ENCODE assay signal across 8 cellular contexts in the genomic region with DNA sequence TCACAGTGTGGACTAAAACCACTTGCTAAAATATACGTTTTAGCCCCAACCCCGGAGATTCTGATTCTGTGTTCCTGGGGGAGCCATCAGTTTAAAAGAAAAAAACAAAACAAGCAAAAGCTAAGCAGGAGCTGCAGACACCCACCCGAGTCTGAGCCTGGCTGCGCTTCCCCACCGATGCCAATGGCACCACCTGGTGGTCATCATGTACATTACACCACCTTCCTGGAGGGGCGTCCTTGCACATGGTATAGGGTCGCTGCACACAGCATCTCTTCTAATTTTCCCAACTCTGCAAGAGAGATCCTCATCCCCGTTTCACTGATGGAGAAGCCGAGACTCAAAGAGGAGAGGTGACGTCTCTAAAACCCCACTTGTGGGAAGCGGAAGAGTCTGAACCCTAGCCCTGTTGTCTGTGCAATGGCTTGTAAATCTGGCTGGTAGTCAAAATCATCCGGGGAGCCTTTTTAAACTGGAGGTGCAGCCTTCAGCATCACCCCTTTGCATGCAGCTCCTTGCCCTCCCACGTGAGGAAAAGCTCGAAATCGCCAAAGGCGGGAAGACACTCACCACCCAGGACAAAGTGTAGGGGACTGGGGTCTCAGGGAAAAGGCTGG.
DNase-seq lines count a peak whose midpoint lies in the region; ATAC-seq and TF ChIP-seq lines count a peak whose summit lies in the region.

No MANE protein-coding gene starts in this region.

- no peak overlapping the region for H3K4me2 ChIP-seq in DND-41 (ENCODE audit: insufficient read depth, low read length)

- H2AFZ ChIP-seq in DND-41 (ENCODE audit: low read depth, low read length): no peak overlapping the region

- TF ChIP-seq CTCF in DND-41 (IDR thresholded peaks at IDR 0.05; ENCODE audit: borderline replicate concordance, extremely low read depth, low read length, poor library complexity, severe bottlenecking) (peak; percentile 97), fibroblast of mammary gland (conservative IDR thresholded peaks at IDR 0.05; ENCODE audit: control insufficient read depth, insufficient read depth, low read depth, low read length) (peak; percentile 94), nephron progenitor cell (IDR thresholded peaks at IDR 0.05) (peak; percentile 96)

- no peaks in the 10 kb centered on the region for H3K9me3 ChIP-seq in DND-41 (ENCODE audit: insufficient read depth, low read length, severe bottlenecking)
- H3K9me3 ChIP-seq in NT2/D1 (ENCODE audit: insufficient read depth, low read length): no peaks in the 10 kb centered on the region

- no peaks in the 10 kb centered on the region for H3K36me3 Mint-ChIP-seq in nephron progenitor cell (ENCODE audit: low read depth)

- H3K9me3 Mint-ChIP-seq in nephron progenitor cell: no peaks in the 10 kb centered on the region

- peak; percentile 96 for ATAC-seq in DND-41 (ENCODE audit: insufficient read depth, low read depth)
- no peak for ATAC-seq in GM19455 (IDR thresholded peaks at IDR 0.05; ENCODE audit: unreplicated experiment)

- H3K27me3 ChIP-seq in DND-41 (ENCODE audit: insufficient read depth, low read length, poor library complexity): no peaks in the 10 kb centered on the region
- H3K27me3 ChIP-seq in NT2/D1 (ENCODE audit: insufficient read depth, insufficient read length): no peaks in the 10 kb centered on the region

- no peak overlapping the region for H3K9ac ChIP-seq in DND-41 (ENCODE audit: low read depth, low read length)
- H3K9ac ChIP-seq in NT2/D1 (ENCODE audit: insufficient read length, low read depth): no peak overlapping the region

- H4K20me1 ChIP-seq in DND-41 (ENCODE audit: insufficient read depth, low read length): 0 out of 2 replicates have a peak, but pooled peaks cover 6% of the 10 kb centered on the region

- no peak overlapping the region for H3K4me3 ChIP-seq in DND-41 (ENCODE audit: low read depth in 1 of 2, low read length in 2 of 2)
- no peak overlapping the region for H3K4me3 ChIP-seq in NT2/D1 (ENCODE audit: insufficient read length, low read depth)
- H3K4me3 ChIP-seq in fibroblast of mammary gland (ENCODE audit: control insufficient read depth, low read depth, low read length): no peak overlapping the region

- POLR2A ChIA-PET in HEK293T (lab: Yijun Ruan, JAX): interaction anchor here (1.1 kb wide), 1 partner anchor 178 kb away, joined by 3 read pairs; no protein-coding TSS in a partner anchor

- H3K4me1 ChIP-seq in DND-41 (ENCODE audit: insufficient read depth, low read length): no peaks in the 10 kb centered on the region
- peaks cover 8% of the 10 kb centered on the region for H3K4me1 ChIP-seq in NT2/D1 (ENCODE audit: insufficient read depth, insufficient read length)

- peaks cover 4% of the 10 kb centered on the region for H3K4me1 Mint-ChIP-seq in nephron progenitor cell

- DNase-seq in DND-41 (peak; percentile 71), HEK293T (ENCODE audit: extremely low spot score) (peak; percentile 88), NT2/D1 (ENCODE audit: low read depth, low spot score) (peak; percentile 49), fibroblast of mammary gland (ENCODE audit: low read depth) (peak; percentile 65), nephron progenitor cell (peak; percentile 78)
- DNase-seq in activated T-cell treated with anti-CD3 and anti-CD28 coated beads, Interleukin-2, amount 50 U/mL, for 1 hour: peak; percentile 57
- peak; percentile 9 to 51 (median 26) for DNase-seq in stimulated activated naive CD4-positive, alpha-beta T cell (lab: John Stamatoyannopoulos, UW)

- no peak overlapping the region for H3K27ac ChIP-seq in DND-41 (ENCODE audit: low read length)

- no peak overlapping the region for H3K27ac Mint-ChIP-seq in nephron progenitor cell

- no peak overlapping the region for H3K4me3 Mint-ChIP-seq in nephron progenitor cell

- no peaks in the 10 kb centered on the region for H3K36me3 ChIP-seq in DND-41 (ENCODE audit: insufficient read depth, low read length)
- H3K36me3 ChIP-seq in NT2/D1 (ENCODE audit: insufficient read depth, insufficient read length, low read length): no peaks in the 10 kb centered on the region

- peaks cover 6% of the 10 kb centered on the region for H3K27me3 Mint-ChIP-seq in nephron progenitor cell (ENCODE audit: low read depth, poor library complexity)

- H3K79me2 ChIP-seq in DND-41 (ENCODE audit: insufficient read depth, low read length): no peaks in the 10 kb centered on the region

- CTCF ChIA-PET in HEK293T (lab: Yijun Ruan, JAX): interaction anchor here (0.6 to 3.9 kb wide), 7 partner anchors 9 to 270 kb away, joined by 3 to 21 read pairs (median 5); no protein-coding TSS in a partner anchor

TF ChIP-seq in HEK293T, 16 proteins besides CTCF, POLR2A, EP300 and RAD21:
- TF ChIP-seq ARNT (IDR thresholded peaks at IDR 0.05) (no peak), FOXA1 (IDR thresholded peaks at IDR 0.05) (no peak), ZNF384 (IDR thresholded peaks at IDR 0.05) (no peak), BHLHE40 (IDR thresholded peaks at IDR 0.05; ENCODE audit: borderline replicate concordance) (no peak), FOXM1 (IDR thresholded peaks at IDR 0.05; ENCODE audit: borderline replicate concordance) (no peak), NFRKB (IDR thresholded peaks at IDR 0.05) (no peak), LEF1 (IDR thresholded peaks at IDR 0.05; ENCODE audit: borderline replicate concordance) (no peak), HDGF (IDR thresholded peaks at IDR 0.05; ENCODE audit: borderline replicate concordance) (no peak), L3MBTL2 (conservative IDR thresholded peaks at IDR 0.05) (no peak)
TF ChIP-seq in HEK293T: peak in this region for 0.

Comparison
In these comparisons a context has a peak if more than half of its experiments do, and no peak if none do; other contexts are left out.
1. DNase-seq: peak in every context shown above with its lines; median percentile 88 in HEK293T; 78 in nephron progenitor cell; 71 in DND-41; 65 in fibroblast of mammary gland; 57 in activated T-cell treated with anti-CD3 and anti-CD28 coated beads, Interleukin-2, amount 50 U/mL, for 1 hour; 49 in NT2/D1; 26 in stimulated activated naive CD4-positive, alpha-beta T cell.